23 cellular contexts compared by ENCODE assay signal in the genomic region with DNA sequence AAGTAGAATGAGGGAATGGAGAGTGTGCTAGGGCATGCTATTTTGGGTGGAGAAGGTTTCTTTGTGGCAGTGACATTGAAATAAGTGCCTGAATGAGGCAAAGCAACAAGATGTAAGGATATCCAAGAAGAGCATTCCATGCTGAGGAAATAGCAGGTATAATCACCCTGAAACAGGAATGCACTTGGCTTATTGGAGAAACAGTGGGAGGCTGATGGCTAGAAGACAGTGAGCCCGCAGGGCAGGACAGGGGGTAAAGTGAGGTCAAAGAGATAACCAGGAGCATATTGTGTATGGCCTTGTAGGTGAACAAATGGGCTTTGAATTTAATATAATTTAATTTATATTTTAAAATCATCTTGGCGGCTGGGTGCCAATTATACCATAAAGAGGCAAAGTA.
"Had no signal": no experiment of that assay in that cellular context is flagged by ENCODE, and none has a peak within 500 bp of the region (broad histone marks: within the 10 kb centered on the region; RNA-seq: fewer than 3 reads in every experiment).

No MANE protein-coding gene starts in this region.

- FAIRE-seq: frontal cortex, keratinocyte, urothelium cell line had no signal

- DNase-seq: colonic mucosa; dermis blood vessel endothelial cell; heart left ventricle; hippocampal formation; immature natural killer cell; left ventricle myocardium superior; mesenchymal stem cell; naive thymus-derived CD4-positive, alpha-beta T cell; nephron progenitor cell; nucleus accumbens; ovary; sigmoid colon; stimulated activated CD4-positive, alpha-beta T cell treated with anti-CD3 and anti-CD28 coated beads, Interleukin-2, amount 100 ng/mL, for 24 hours; stimulated activated CD4-positive, alpha-beta T cell treated with anti-CD3 and anti-CD28 coated beads, Interleukin-4, amount 100 ng/mL, for 4 hours; stimulated activated naive B cell treated with anti-CD40 and anti-IgM and Interleukin-4, amounts not matched to agents 10 μg/mL and 1 μg/mL and 100 μg/mL, for 72 hours; stimulated activated naive CD8-positive, alpha-beta T cell treated with anti-CD3 and anti-CD28 coated beads, Interleukin-15, amount 100 ng/mL, for 72 hours had no signal

- H3K36me3 ChIP-seq: colonic mucosa, heart left ventricle, ovary, right atrium auricular region, sigmoid colon, thoracic aorta had no signal

- H3K9me3 ChIP-seq: colonic mucosa, heart left ventricle, ovary, right atrium auricular region, sigmoid colon, thoracic aorta had no signal

- H3K27me3 ChIP-seq: colonic mucosa, ovary, right atrium auricular region, sigmoid colon had no signal

- H3K27ac ChIP-seq: colonic mucosa, ovary, right atrium auricular region, skin epidermis, thoracic aorta had no signal

- H3K4me3 ChIP-seq: colonic mucosa, heart left ventricle, lung, ovary, right atrium auricular region, sigmoid colon, skin epidermis, thoracic aorta had no signal

- ATAC-seq: heart left ventricle; left ventricle myocardium superior; naive thymus-derived CD4-positive, alpha-beta T cell; stimulated activated naive B cell treated with anti-CD40 and anti-IgM and Interleukin-4, amounts not matched to agents 10 μg/mL and 1 μg/mL and 100 μg/mL, for 72 hours; stimulated activated naive CD8-positive, alpha-beta T cell treated with anti-CD3 and anti-CD28 coated beads, Interleukin-15, amount 100 ng/mL, for 72 hours had no signal

- H3K4me1 ChIP-seq: colonic mucosa, heart left ventricle, right atrium auricular region had no signal
